1 cellular context compared by ENCODE assay signal in the genomic region with DNA sequence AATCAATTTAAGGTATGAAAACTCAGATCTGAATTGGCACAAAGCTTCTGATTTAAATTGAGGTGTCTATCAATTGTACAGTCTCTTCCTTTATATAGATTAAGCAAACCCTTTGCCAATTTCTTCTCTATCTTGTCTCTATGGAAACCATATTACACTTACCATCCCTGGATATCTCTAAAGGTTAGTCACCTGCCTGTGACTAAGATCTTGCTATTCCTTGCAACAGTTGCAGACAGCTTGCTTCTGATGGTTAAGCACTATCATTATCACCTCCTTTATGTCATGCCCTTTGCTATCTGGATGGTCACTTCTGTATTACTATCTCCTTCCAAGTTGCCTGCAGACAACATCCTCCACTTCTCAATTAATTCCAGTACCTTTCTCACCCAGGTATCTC.
TF ChIP-seq lines count a peak whose summit lies in the region.

No MANE protein-coding gene starts in this region.

TF ChIP-seq in GM23338, 12 proteins besides CTCF, POLR2A, EP300 and RAD21 (continued from another document):
- TF ChIP-seq, protein P1, sequence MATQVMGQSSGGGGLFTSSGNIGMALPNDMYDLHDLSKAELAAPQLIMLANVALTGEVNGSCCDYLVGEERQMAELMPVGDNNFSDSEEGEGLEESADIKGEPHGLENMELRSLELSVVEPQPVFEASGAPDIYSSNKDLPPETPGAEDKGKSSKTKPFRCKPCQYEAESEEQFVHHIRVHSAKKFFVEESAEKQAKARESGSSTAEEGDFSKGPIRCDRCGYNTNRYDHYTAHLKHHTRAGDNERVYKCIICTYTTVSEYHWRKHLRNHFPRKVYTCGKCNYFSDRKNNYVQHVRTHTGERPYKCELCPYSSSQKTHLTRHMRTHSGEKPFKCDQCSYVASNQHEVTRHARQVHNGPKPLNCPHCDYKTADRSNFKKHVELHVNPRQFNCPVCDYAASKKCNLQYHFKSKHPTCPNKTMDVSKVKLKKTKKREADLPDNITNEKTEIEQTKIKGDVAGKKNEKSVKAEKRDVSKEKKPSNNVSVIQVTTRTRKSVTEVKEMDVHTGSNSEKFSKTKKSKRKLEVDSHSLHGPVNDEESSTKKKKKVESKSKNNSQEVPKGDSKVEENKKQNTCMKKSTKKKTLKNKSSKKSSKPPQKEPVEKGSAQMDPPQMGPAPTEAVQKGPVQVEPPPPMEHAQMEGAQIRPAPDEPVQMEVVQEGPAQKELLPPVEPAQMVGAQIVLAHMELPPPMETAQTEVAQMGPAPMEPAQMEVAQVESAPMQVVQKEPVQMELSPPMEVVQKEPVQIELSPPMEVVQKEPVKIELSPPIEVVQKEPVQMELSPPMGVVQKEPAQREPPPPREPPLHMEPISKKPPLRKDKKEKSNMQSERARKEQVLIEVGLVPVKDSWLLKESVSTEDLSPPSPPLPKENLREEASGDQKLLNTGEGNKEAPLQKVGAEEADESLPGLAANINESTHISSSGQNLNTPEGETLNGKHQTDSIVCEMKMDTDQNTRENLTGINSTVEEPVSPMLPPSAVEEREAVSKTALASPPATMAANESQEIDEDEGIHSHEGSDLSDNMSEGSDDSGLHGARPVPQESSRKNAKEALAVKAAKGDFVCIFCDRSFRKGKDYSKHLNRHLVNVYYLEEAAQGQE (IDR thresholded peaks at IDR 0.05; ENCODE audit: unreplicated experiment), result no peak
- TF ChIP-seq, protein P2, sequence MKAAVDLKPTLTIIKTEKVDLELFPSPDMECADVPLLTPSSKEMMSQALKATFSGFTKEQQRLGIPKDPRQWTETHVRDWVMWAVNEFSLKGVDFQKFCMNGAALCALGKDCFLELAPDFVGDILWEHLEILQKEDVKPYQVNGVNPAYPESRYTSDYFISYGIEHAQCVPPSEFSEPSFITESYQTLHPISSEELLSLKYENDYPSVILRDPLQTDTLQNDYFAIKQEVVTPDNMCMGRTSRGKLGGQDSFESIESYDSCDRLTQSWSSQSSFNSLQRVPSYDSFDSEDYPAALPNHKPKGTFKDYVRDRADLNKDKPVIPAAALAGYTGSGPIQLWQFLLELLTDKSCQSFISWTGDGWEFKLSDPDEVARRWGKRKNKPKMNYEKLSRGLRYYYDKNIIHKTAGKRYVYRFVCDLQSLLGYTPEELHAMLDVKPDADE (IDR thresholded peaks at IDR 0.05), result no peak
- no peak for TF ChIP-seq ZNF114 (CRISPR knock-in tag; IDR thresholded peaks at IDR 0.05)
- TF ChIP-seq JUNB (IDR thresholded peaks at IDR 0.05; ENCODE audit: unreplicated experiment), result no peak
